ENCODE assay signal across 36 cellular contexts in genomic region chr10:96360766-96361165, GRCh38. TPM values are rescaled to one million over a fixed set of nuclear protein-coding genes. Genes with fewer than 3 reads are reported as not detected.
"Had no signal": no experiment of that assay in that cellular context is flagged by ENCODE, and none has a peak within 500 bp of the region (broad histone marks: within the 10 kb centered on the region; RNA-seq: fewer than 3 reads in every experiment).

No MANE protein-coding gene starts in this region.

- H3K27me3 Mint-ChIP-seq: activated naive CD4-positive, alpha-beta T cell treated with anti-CD3 and anti-CD28 coated beads, Interleukin-2, amount 50 U/mL, for 24 hours; stimulated activated naive CD8-positive, alpha-beta T cell treated with anti-CD3 and anti-CD28 coated beads, Interleukin-15, amount 100 ng/mL, for 72 hours had no signal

- H3K36me3 Mint-ChIP-seq: activated CD4-positive, alpha-beta memory T cell treated with anti-CD3 and anti-CD28 coated beads for 36 hours; activated naive CD4-positive, alpha-beta T cell treated with anti-CD3 and anti-CD28 coated beads, Interleukin-2, amount 50 U/mL, for 24 hours; naive thymus-derived CD4-positive, alpha-beta T cell; stimulated activated memory B cell treated with anti-CD40 and anti-IgM and Interleukin-4, amounts not matched to agents 10 μg/mL and 1 μg/mL and 100 μg/mL, for 72 hours had no signal

- DNase-seq: activated CD4-positive, alpha-beta memory T cell treated with anti-CD3 and anti-CD28 coated beads for 36 hours; activated CD4-positive, alpha-beta T cell treated with anti-CD3 and anti-CD28 coated beads, Interleukin-2, amount 10 ng/mL, durations not matched to agents 24 days and 14 days; activated CD8-positive, alpha-beta memory T cell treated with anti-CD3 and anti-CD28 coated beads, Interleukin-2, amount 50 U/mL, for 4 hours; activated gamma-delta T cell treated with Interleukin-2 at 50 U/mL for 16 hours; activated naive CD8-positive, alpha-beta T cell treated with anti-CD3 and anti-CD28 coated beads, Interleukin-2, amount 50 U/mL, for 24 hours; activated T-cell treated with anti-CD3 and anti-CD28 coated beads, Interleukin-2, amount 50 U/mL, for 24 hours; amygdala; colonic mucosa; effector memory CD4-positive, alpha-beta T cell; erythroblast; gastrocnemius medialis; hippocampal formation; left colon; midbrain; naive thymus-derived CD4-positive, alpha-beta T cell; ovary; retina; sigmoid colon; stimulated activated CD4-positive, alpha-beta T cell treated with anti-CD3 and anti-CD28 coated beads, Interleukin-1b, Interleukin-23, amount 100 ng/mL, for 48 hours; stimulated activated CD4-positive, alpha-beta T cell treated with anti-CD3 and anti-CD28 coated beads, Interleukin-4, amount 100 ng/mL, for 4 hours; stimulated activated CD8-positive, alpha-beta memory T cell treated with anti-CD3 and anti-CD28 coated beads, Interleukin-4, amount 100 ng/mL, for 48 hours; stimulated activated naive CD8-positive, alpha-beta T cell treated with anti-CD3 and anti-CD28 coated beads, Interleukin-15, amount 100 ng/mL, for 72 hours; T-helper 1 cell had no signal

- H3K27ac ChIP-seq: colonic mucosa, gastrocnemius medialis, ovary, prostate gland, sigmoid colon, suprapubic skin, tibial nerve, VCaP had no signal

- H3K36me3 ChIP-seq: colonic mucosa, gastrocnemius medialis, ovary, prostate gland, sigmoid colon, suprapubic skin, tibial nerve had no signal

- H3K4me3 ChIP-seq: colonic mucosa, gastrocnemius medialis, ovary, prostate gland, sigmoid colon, smooth muscle cell, suprapubic skin, tibial nerve had no signal

- H3K27me3 ChIP-seq: colonic mucosa, ovary, sigmoid colon, tibial nerve had no signal

- H3K4me3 Mint-ChIP-seq: activated CD4-positive, alpha-beta memory T cell treated with anti-CD3 and anti-CD28 coated beads for 36 hours; activated CD4-positive, alpha-beta T cell treated with anti-CD3 and anti-CD28 coated beads, Interleukin-2, amount 10 ng/mL, durations not matched to agents 24 days and 14 days; activated naive CD4-positive, alpha-beta T cell treated with anti-CD3 and anti-CD28 coated beads, Interleukin-2, amount 50 U/mL, for 24 hours; activated naive CD8-positive, alpha-beta T cell treated with anti-CD3 and anti-CD28 coated beads, Interleukin-2, amount 50 U/mL, for 24 hours; activated T-cell treated with anti-CD3 and anti-CD28 coated beads, Interleukin-2, amount 50 U/mL, for 24 hours; naive thymus-derived CD4-positive, alpha-beta T cell; stimulated activated memory B cell treated with anti-CD40 and anti-IgM and Interleukin-4, amounts not matched to agents 10 μg/mL and 1 μg/mL and 100 μg/mL, for 72 hours; stimulated activated naive CD8-positive, alpha-beta T cell treated with anti-CD3 and anti-CD28 coated beads, Interleukin-15, amount 100 ng/mL, for 72 hours had no signal

- ATAC-seq: activated CD4-positive, CD25-positive, alpha-beta regulatory T cell treated with anti-CD3 and anti-CD28 coated beads, Interleukin-2, amount 50 U/mL, for 24 hours; activated naive CD8-positive, alpha-beta T cell treated with anti-CD3 and anti-CD28 coated beads, Interleukin-2, amount 50 U/mL, for 24 hours; gastrocnemius medialis; left colon; naive thymus-derived CD4-positive, alpha-beta T cell; stimulated activated memory B cell treated with anti-CD40 and anti-IgM and Interleukin-4, amounts not matched to agents 10 μg/mL and 1 μg/mL and 100 μg/mL, for 72 hours; stimulated activated naive CD8-positive, alpha-beta T cell treated with anti-CD3 and anti-CD28 coated beads, Interleukin-15, amount 100 ng/mL, for 72 hours had no signal

- H3K27ac Mint-ChIP-seq: activated CD4-positive, alpha-beta memory T cell treated with anti-CD3 and anti-CD28 coated beads for 36 hours; activated CD4-positive, alpha-beta T cell treated with anti-CD3 and anti-CD28 coated beads, Interleukin-2, amount 10 ng/mL, durations not matched to agents 24 days and 14 days; activated naive CD4-positive, alpha-beta T cell treated with anti-CD3 and anti-CD28 coated beads, Interleukin-2, amount 50 U/mL, for 24 hours; activated naive CD8-positive, alpha-beta T cell treated with anti-CD3 and anti-CD28 coated beads, Interleukin-2, amount 50 U/mL, for 24 hours; activated T-cell treated with anti-CD3 and anti-CD28 coated beads, Interleukin-2, amount 50 U/mL, for 24 hours; naive thymus-derived CD4-positive, alpha-beta T cell; stimulated activated memory B cell treated with anti-CD40 and anti-IgM and Interleukin-4, amounts not matched to agents 10 μg/mL and 1 μg/mL and 100 μg/mL, for 72 hours; stimulated activated naive CD8-positive, alpha-beta T cell treated with anti-CD3 and anti-CD28 coated beads, Interleukin-15, amount 100 ng/mL, for 72 hours had no signal

- H3K9me3 ChIP-seq: colonic mucosa, gastrocnemius medialis, ovary, prostate gland, sigmoid colon, suprapubic skin, tibial nerve had no signal

- H3K4me1 ChIP-seq: colonic mucosa, gastrocnemius medialis, prostate gland, sigmoid colon, suprapubic skin, tibial nerve had no signal

- H3K9me3 Mint-ChIP-seq: activated CD4-positive, alpha-beta memory T cell treated with anti-CD3 and anti-CD28 coated beads for 36 hours; activated CD4-positive, alpha-beta T cell treated with anti-CD3 and anti-CD28 coated beads, Interleukin-2, amount 10 ng/mL, durations not matched to agents 24 days and 14 days; activated naive CD4-positive, alpha-beta T cell treated with anti-CD3 and anti-CD28 coated beads, Interleukin-2, amount 50 U/mL, for 24 hours; activated naive CD8-positive, alpha-beta T cell treated with anti-CD3 and anti-CD28 coated beads, Interleukin-2, amount 50 U/mL, for 24 hours; activated T-cell treated with anti-CD3 and anti-CD28 coated beads, Interleukin-2, amount 50 U/mL, for 24 hours; naive thymus-derived CD4-positive, alpha-beta T cell; stimulated activated memory B cell treated with anti-CD40 and anti-IgM and Interleukin-4, amounts not matched to agents 10 μg/mL and 1 μg/mL and 100 μg/mL, for 72 hours; stimulated activated naive CD8-positive, alpha-beta T cell treated with anti-CD3 and anti-CD28 coated beads, Interleukin-15, amount 100 ng/mL, for 72 hours had no signal

- H3K4me1 Mint-ChIP-seq: activated CD4-positive, alpha-beta T cell treated with anti-CD3 and anti-CD28 coated beads, Interleukin-2, amount 10 ng/mL, durations not matched to agents 24 days and 14 days; activated naive CD4-positive, alpha-beta T cell treated with anti-CD3 and anti-CD28 coated beads, Interleukin-2, amount 50 U/mL, for 24 hours; activated naive CD8-positive, alpha-beta T cell treated with anti-CD3 and anti-CD28 coated beads, Interleukin-2, amount 50 U/mL, for 24 hours; naive thymus-derived CD4-positive, alpha-beta T cell; stimulated activated memory B cell treated with anti-CD40 and anti-IgM and Interleukin-4, amounts not matched to agents 10 μg/mL and 1 μg/mL and 100 μg/mL, for 72 hours; stimulated activated naive CD8-positive, alpha-beta T cell treated with anti-CD3 and anti-CD28 coated beads, Interleukin-15, amount 100 ng/mL, for 72 hours had no signal

RNA-seq across cellular contexts. Expression of gene OPALIN, which starts 2.0 kb away (rescaled TPM):
- total RNA-seq: activated CD4-positive, alpha-beta memory T cell treated with anti-CD3 and anti-CD28 coated beads for 36 hours; activated CD4-positive, alpha-beta T cell treated with anti-CD3 and anti-CD28 coated beads, Interleukin-2, amount 10 ng/mL, durations not matched to agents 24 days and 14 days; activated CD8-positive, alpha-beta memory T cell treated with anti-CD3 and anti-CD28 coated beads for 36 hours; bronchial epithelial cell; colonic mucosa; dermis microvascular lymphatic vessel endothelial cell; gastrocnemius medialis; left colon; lower leg skin; naive thymus-derived CD4-positive, alpha-beta T cell; ovary; sigmoid colon; smooth muscle cell; suprapubic skin; tibial nerve; urinary bladder had no signal

RNA-seq across cellular contexts. Expression of gene DNTT, which starts 56.5 kb away (rescaled TPM):
- total RNA-seq: activated CD4-positive, alpha-beta memory T cell treated with anti-CD3 and anti-CD28 coated beads for 36 hours; activated CD4-positive, alpha-beta T cell treated with anti-CD3 and anti-CD28 coated beads, Interleukin-2, amount 10 ng/mL, durations not matched to agents 24 days and 14 days; activated CD8-positive, alpha-beta memory T cell treated with anti-CD3 and anti-CD28 coated beads for 36 hours; bronchial epithelial cell; colonic mucosa; dermis microvascular lymphatic vessel endothelial cell; gastrocnemius medialis; left colon; lower leg skin; ovary; prostate gland; sigmoid colon; smooth muscle cell; suprapubic skin; tibial nerve; urinary bladder had no signal
